ENCODE assay signal across 20 cellular contexts in the genomic region with DNA sequence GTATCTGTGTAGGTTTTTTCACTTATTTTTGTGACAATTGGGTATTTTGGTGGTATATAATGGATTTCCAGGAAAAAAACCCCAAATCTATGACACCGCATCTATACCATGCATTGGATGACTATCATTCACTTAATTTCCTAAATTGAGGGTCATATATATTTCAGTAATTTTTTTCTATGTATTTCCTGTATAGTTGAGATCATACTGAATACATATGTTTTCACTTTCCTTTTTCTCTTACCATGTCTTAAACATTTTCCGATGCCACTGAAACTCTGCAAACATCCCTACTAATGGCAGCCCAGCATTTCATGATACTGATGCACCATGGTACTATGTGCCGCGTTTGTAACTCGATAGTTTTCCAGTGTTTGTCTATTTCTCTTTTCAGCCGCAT. TPM values are rescaled to one million over a fixed set of nuclear protein-coding genes. Genes with fewer than 3 reads are reported as not detected.
DNase-seq lines count a peak whose midpoint lies in the region; ATAC-seq, FAIRE-seq and TF ChIP-seq lines count a peak whose summit lies in the region.
"Had no signal": no experiment of that assay in that cellular context is flagged by ENCODE, and none has a peak within 500 bp of the region (broad histone marks: within the 10 kb centered on the region; RNA-seq: fewer than 3 reads in every experiment).

No MANE protein-coding gene starts in this region.

- H3K4me1 Mint-ChIP-seq in activated CD4-positive, alpha-beta T cell treated with anti-CD3 and anti-CD28 coated beads, Interleukin-2, amount 10 ng/mL, durations not matched to agents 7 days and 5 days = peaks cover 34% of the 10 kb centered on the region
- H3K4me1 Mint-ChIP-seq in GM23338 = peaks cover 17% of the 10 kb centered on the region

- H3K9ac ChIP-seq in GM12878 (ENCODE audit: control insufficient read depth, insufficient read depth, low read length) = no peak overlapping the region

- peaks cover 9% of the 10 kb centered on the region for H3K4me1 ChIP-seq in GM23338 (ENCODE audit: insufficient read depth)
- no peaks in the 10 kb centered on the region for H3K4me1 ChIP-seq in GM12878 (ENCODE audit: control insufficient read depth, insufficient read depth, low read length)
- H3K4me1 ChIP-seq: SJCRH30 had no signal

- no peak for TF ChIP-seq POLR2A in GM12878 (IDR thresholded peaks at IDR 0.05; ENCODE audit: low read depth, low read length)

- no peak for TF ChIP-seq CTCF in GM23338 (conservative IDR thresholded peaks at IDR 0.05; ENCODE audit: low read depth in 2 of 2)
- no peak for TF ChIP-seq CTCF in GM12878 (IDR thresholded peaks at IDR 0.05 in 2 of 3, conservative IDR thresholded peaks at IDR 0.05 in 1 of 3; ENCODE audit: control insufficient read depth in 2 of 3, extremely low read depth in 1 of 3, insufficient read depth in 1 of 3, low read depth in 3 of 3, low read length in 3 of 3)

- no peak overlapping the region for H3K4me2 ChIP-seq in GM23338
- H3K4me2 ChIP-seq in GM12878 (ENCODE audit: control insufficient read depth, insufficient read depth) = no peak overlapping the region

- SMC1A ChIA-PET in GM12878 (lab: Charles Lee; ENCODE audit: uncharacterized antibody, unreplicated experiment) = interaction anchor here (1.3 kb wide), 1 partner anchor 9 kb away, joined by 4 read pairs; no protein-coding TSS in a partner anchor

- intact Hi-C loops in GM12878 (cut with micrococcal nuclease; ENCODE audit: unreplicated experiment) = no loop called here

- 77% methylated on average over 6 of the region's 6 CpGs for WGBS in GM12878 (ENCODE audit: insufficient coverage, insufficient replicate concordance, low lambda C conversion rate, missing lambda C conversion rate)

- H3K9me3 ChIP-seq in MG63 (no peaks in the 10 kb centered on the region), GM12878 (replicated peaks; ENCODE audit: control insufficient read depth, insufficient read depth, low read length) (no peaks in the 10 kb centered on the region)
- H3K9me3 ChIP-seq: SJCRH30 had no signal

- CTCF ChIA-PET in activated CD4-positive, alpha-beta T cell treated with anti-CD3 and anti-CD28 coated beads, Interleukin-2, amount 10 ng/mL, durations not matched to agents 7 days and 5 days (lab: Charles Lee) = interaction anchor here (0.6 to 2.2 kb wide), 6 partner anchors 8 to 47 kb away, joined by 3 to 9 read pairs (median 4); no protein-coding TSS in a partner anchor
- CTCF ChIA-PET in GM12878 (lab: Yijun Ruan, JAX) = interaction anchor here (0.6 to 1.3 kb wide), 2 partner anchors 71 to 257 kb away, joined by 3 to 5 read pairs; no protein-coding TSS in a partner anchor

- peak overlapping the region; percentile 76 for H3K27ac Mint-ChIP-seq in activated CD4-positive, alpha-beta T cell treated with anti-CD3 and anti-CD28 coated beads, Interleukin-2, amount 10 ng/mL, durations not matched to agents 7 days and 5 days
- peak overlapping the region; percentile 31; the same call in 1 of the 2 replicates for H3K27ac Mint-ChIP-seq in GM23338
- H3K27ac Mint-ChIP-seq: HFFc6 had no signal

- TF ChIP-seq RAD21 in GM12878 (IDR thresholded peaks at IDR 0.05; ENCODE audit: insufficient read depth, low read depth, low read length) = no peak

- no peaks in the 10 kb centered on the region for H3K79me2 ChIP-seq in GM23338 (replicated peaks; ENCODE audit: insufficient read depth)
- H3K79me2 ChIP-seq in GM12878 (ENCODE audit: control insufficient read depth, insufficient read depth, low read length) = no peaks in the 10 kb centered on the region

- no peak overlapping the region for H3K4me3 Mint-ChIP-seq in activated CD4-positive, alpha-beta T cell treated with anti-CD3 and anti-CD28 coated beads, Interleukin-2, amount 10 ng/mL, durations not matched to agents 7 days and 5 days
- no peak overlapping the region for H3K4me3 Mint-ChIP-seq in GM23338
- H3K4me3 Mint-ChIP-seq: HFFc6 had no signal

- ATAC-seq in GM23338 = no peak
- no peak for ATAC-seq in GM12878

- H3K36me3 ChIP-seq in GM23338 (ENCODE audit: insufficient read depth) (no peaks in the 10 kb centered on the region), MG63 (no peaks in the 10 kb centered on the region), GM12878 (ENCODE audit: control insufficient read depth in 2 of 2, insufficient read depth in 2 of 2, low read length in 1 of 2) (no peaks in the 10 kb centered on the region)
- H3K36me3 ChIP-seq: SJCRH30 had no signal

- in situ Hi-C loops in GM12878 (cut with MboI) = no loop called here

- peak overlapping the region; percentile 78; the same call in 1 of the 2 replicates for H2AFZ ChIP-seq in GM23338
- no peak overlapping the region for H2AFZ ChIP-seq in GM12878 (ENCODE audit: control insufficient read depth, low read depth, low read length)

- TF ChIP-seq EP300 in GM12878 (IDR thresholded peaks at IDR 0.05; ENCODE audit: borderline replicate concordance in 1 of 2, control insufficient read depth in 1 of 2, low read depth in 2 of 2, low read length in 2 of 2) = no peak

- peak; percentile 74 for FAIRE-seq in GM12878 (lab: Jason Lieb, UNC)

- H3K9me3 Mint-ChIP-seq in activated CD4-positive, alpha-beta T cell treated with anti-CD3 and anti-CD28 coated beads, Interleukin-2, amount 10 ng/mL, durations not matched to agents 7 days and 5 days = peaks cover 34% of the 10 kb centered on the region
- peaks cover 9% of the 10 kb centered on the region for H3K9me3 Mint-ChIP-seq in GM23338
- H3K9me3 Mint-ChIP-seq: HFFc6 had no signal

- H4K20me1 ChIP-seq in GM23338 (replicated peaks; ENCODE audit: insufficient read depth) = no peaks in the 10 kb centered on the region
- no peaks in the 10 kb centered on the region for H4K20me1 ChIP-seq in GM12878 (ENCODE audit: control insufficient read depth, insufficient read depth)

- no peaks in the 10 kb centered on the region for H3K9me2 ChIP-seq in GM23338 (ENCODE audit: insufficient read depth)

- H3K27me3 ChIP-seq in GM23338 (ENCODE audit: insufficient read depth) (no peaks in the 10 kb centered on the region), MG63 (no peaks in the 10 kb centered on the region), GM12878 (replicated peaks in 1 of 2; ENCODE audit: control insufficient read depth in 2 of 2, insufficient read depth in 2 of 2, low read length in 1 of 2) (no peaks in the 10 kb centered on the region)
- H3K27me3 ChIP-seq: SJCRH30 had no signal

- no peaks in the 10 kb centered on the region for H3K27me3 Mint-ChIP-seq in activated CD4-positive, alpha-beta T cell treated with anti-CD3 and anti-CD28 coated beads, Interleukin-2, amount 10 ng/mL, durations not matched to agents 7 days and 5 days
- peaks cover 1% of the 10 kb centered on the region for H3K27me3 Mint-ChIP-seq in GM23338 (ENCODE audit: insufficient read depth, low read depth, poor library complexity)

- H3K27ac ChIP-seq in GM23338 (ENCODE audit: low read depth) (no peak overlapping the region), GM12878 (ENCODE audit: control insufficient read depth, insufficient read depth) (no peak overlapping the region)
- H3K27ac ChIP-seq: C4-2B, SJCRH30 had no signal

- BruUV-seq in GM12878 (replicated peaks; lab: Mats Ljungman, UMichigan) = no TSS peak

- POLR2A ChIA-PET in activated CD4-positive, alpha-beta T cell treated with anti-CD3 and anti-CD28 coated beads, Interleukin-2, amount 10 ng/mL, durations not matched to agents 7 days and 5 days (lab: Charles Lee) = interaction anchor here (0.6 kb wide), 1 partner anchor 54 kb away, joined by 5 read pairs; no protein-coding TSS in a partner anchor
- POLR2A ChIA-PET in GM12878 (lab: Charles Lee) = no interaction called here

- DNase-seq in activated CD4-positive, alpha-beta T cell treated with anti-CD3 and anti-CD28 coated beads, Interleukin-2, amount 10 ng/mL, durations not matched to agents 7 days and 5 days = no peak
- DNase-seq in activated CD4-positive, alpha-beta T cell treated with anti-CD3 and anti-CD28 coated beads for 1 hour = no peak
- DNase-seq in GM23338 (ENCODE audit: low spot score) = no peak
- no peak for DNase-seq in MG63
- no peak for DNase-seq in GM12878 (ENCODE audit: low read depth, low spot score)
- no peak for DNase-seq in HCEC 1CT
- no peak for DNase-seq in foreskin melanocyte
- no peak for DNase-seq in NCI-H526 treated with DMSO at 0.1 percent for 48 hours (lab: John Stamatoyannopoulos, UW)
- DNase-seq: DMS 273 treated with DMSO at 0.1 percent for 48 hours; HFFc6; MM.1S; NCI-H1092 treated with DMSO at 0.1 percent for 48 hours; NCI-H1694 treated with DMSO at 0.1 percent for 48 hours; NCI-H2107; NCI-H345; NCI-H526; NK-92 treated with Interleukin-12 subunit alpha and Interleukin-12 subunit beta, amount 100 ng/mL, for 24 hours; SJCRH30 had no signal

- H3K4me3 ChIP-seq in GM23338 (no peak overlapping the region), MG63 (peak overlapping the region; percentile 24), GM12878 (no peak overlapping the region)
- H3K4me3 ChIP-seq: SJCRH30 had no signal

- peaks cover 53% of the 10 kb centered on the region for H3K36me3 Mint-ChIP-seq in activated CD4-positive, alpha-beta T cell treated with anti-CD3 and anti-CD28 coated beads, Interleukin-2, amount 10 ng/mL, durations not matched to agents 7 days and 5 days (ENCODE audit: low read depth)
- H3K36me3 Mint-ChIP-seq in GM23338 (ENCODE audit: low read depth) = peaks cover 11% of the 10 kb centered on the region; the same call in 2 of the 3 replicates

- no peaks in the 10 kb centered on the region; the same call in 1 of the 2 replicates for H3F3A ChIP-seq in GM23338 (replicated peaks; ENCODE audit: low read depth)

- RAD21 ChIA-PET in GM12878 (lab: Charles Lee; ENCODE audit: unreplicated experiment) = no interaction called here

RNA-seq across cellular contexts. Expression of a gene that starts 40.4 kb away (rescaled TPM):
- total RNA-seq in activated CD4-positive, alpha-beta T cell treated with anti-CD3 and anti-CD28 coated beads, Interleukin-2, amount 10 ng/mL, durations not matched to agents 7 days and 5 days = under 1 TPM; 0.32 to 0.50 TPM
- total RNA-seq in GM23338 (2014; rRNA removed; shearing (Covaris generic)) = 0.24 TPM in 1 of 2 replicates, not detected in the other
- not detected in 2 replicates for polyA plus RNA-seq in GM23338 (2016; fragmentation: Nextera tagmentation; extraction: Ambion mirVana)
- total RNA-seq in MG63 (2014; rRNA removed; shearing (Covaris generic); ENCODE audit: low replicate concordance) = 0.30 TPM in 1 of 2 replicates, not detected in the other
- 0.50 TPM in 1 of 2 replicates, not detected in the other for total RNA-seq in GM12878 (2013; cell fraction: nucleolus; rRNA removed)
- not detected in 2 replicates for total RNA-seq in GM12878 (2014; rRNA removed)
- not detected in 2 replicates for total RNA-seq in GM12878 (2014; rRNA removed; fragmentation: Illumina TruSeq; extraction: Trizol)
- not detected in 2 replicates for total RNA-seq in GM12878 (2021)
- polyA plus RNA-seq in GM12878 (2011; ENCODE audit: low read depth) = not detected
- polyA plus RNA-seq in GM12878 (2011; rRNA removed) = not detected in 2 replicates
- polyA plus RNA-seq in GM12878 (2011; cell fraction: cytosol; rRNA removed) = not detected in 2 replicates
- not detected in 2 replicates for polyA plus RNA-seq in GM12878 (2011; cell fraction: nucleus; rRNA removed)
- polyA plus RNA-seq in GM12878 (2012) = not detected in 2 replicates
- polyA plus RNA-seq in GM12878 (2014; fragmentation: Illumina TruSeq; extraction: Trizol) = not detected in 2 replicates
- polyA plus RNA-seq in GM12878 (2014; fragmentation: Nextera tagmentation; extraction: Ambion mirVana) = not detected
- not detected in 2 replicates for polyA plus RNA-seq in GM12878 (2014; rRNA removed)
- polyA plus RNA-seq in GM12878 (2016; fragmentation: Nextera tagmentation; extraction: Ambion mirVana) = not detected
- polyA minus RNA-seq in GM12878 (2011; rRNA and poly(A)+ RNA removed) = 0.10 TPM in 1 of 2 replicates, not detected in the other
- polyA minus RNA-seq in GM12878 (2011; cell fraction: cytosol; rRNA and poly(A)+ RNA removed) = not detected in 2 replicates
- not detected in 2 replicates for polyA minus RNA-seq in GM12878 (2011; cell fraction: nucleus; rRNA and poly(A)+ RNA removed)
- total RNA-seq: H4 had no signal
